In genomic region chr16:56946767-56947603, GRCh38 we compare ENCODE assay signal across 12 cellular contexts. TPM values are rescaled to one million over a fixed set of nuclear protein-coding genes. Genes with fewer than 3 reads are reported as not detected.
DNase-seq lines count a peak whose midpoint lies in the region; ATAC-seq and TF ChIP-seq lines count a peak whose summit lies in the region.
"Had no signal": no experiment of that assay in that cellular context is flagged by ENCODE, and none has a peak within 500 bp of the region (broad histone marks: within the 10 kb centered on the region; RNA-seq: fewer than 3 reads in every experiment).

No MANE protein-coding gene starts in this region.

- no peaks in the 10 kb centered on the region; the same call in 1 of the 2 replicates for H4K20me1 ChIP-seq in PC-9 (ENCODE audit: insufficient read depth)

- CTCF ChIA-PET in activated naive CD4-positive, alpha-beta T cell treated with anti-CD3 and anti-CD28 coated beads, Interleukin-2, amount 10 ng/mL, durations not matched to agents 7 days and 5 days (lab: Charles Lee) = interaction anchor here (0.9 to 2.1 kb wide), 4 partner anchors 18 to 154 kb away, joined by 5 to 6 read pairs (median 6); no protein-coding TSS in a partner anchor
- CTCF ChIA-PET in RWPE1 (lab: Yijun Ruan, JAX) = interaction anchor here (0.6 to 0.7 kb wide), 5 partner anchors 18 to 534 kb away, joined by 3 to 4 read pairs (median 3); no protein-coding TSS in a partner anchor
- CTCF ChIA-PET in PC-9 (lab: Charles Lee) = no interaction called here

- peaks cover 32% of the 10 kb centered on the region for H3K4me1 Mint-ChIP-seq in activated naive CD4-positive, alpha-beta T cell treated with anti-CD3 and anti-CD28 coated beads, Interleukin-2, amount 10 ng/mL, durations not matched to agents 7 days and 5 days
- peaks cover 13 to 15% of the 10 kb centered on the region in 2 donors for H3K4me1 Mint-ChIP-seq in immature natural killer cell

- H3K27ac Mint-ChIP-seq in activated naive CD4-positive, alpha-beta T cell treated with anti-CD3 and anti-CD28 coated beads, Interleukin-2, amount 10 ng/mL, durations not matched to agents 7 days and 5 days = peak overlapping the region; percentile 76
- H3K27ac Mint-ChIP-seq in immature natural killer cell = peak overlapping the region in 4 of 6 donors; percentile 5 to 83 (median 48)

- H3K27me3 ChIP-seq in subcutaneous abdominal adipose tissue (ENCODE audit: control insufficient read depth in 5 of 5, insufficient read depth in 4 of 5, low read length in 5 of 5) (no peaks in the 10 kb centered on the region), PC-9 (ENCODE audit: insufficient read depth, low read depth) (no peaks in the 10 kb centered on the region)
- H3K27me3 ChIP-seq: testis had no signal

- POLR2A ChIA-PET in RWPE1 (lab: Yijun Ruan, JAX; ENCODE audit: low non-redundant PET) = interaction anchor here (0.8 kb wide), 1 partner anchor 76 kb away, joined by 3 read pairs; no protein-coding TSS in a partner anchor
- POLR2A ChIA-PET in PC-9 (lab: Charles Lee; ENCODE audit: unreplicated experiment) = interaction anchor here (0.6 kb wide), 1 partner anchor 239 kb away, joined by 4 read pairs; the partner anchor contains the start of gene PSME3IP1

- no peaks in the 10 kb centered on the region for H3K27me3 Mint-ChIP-seq in activated naive CD4-positive, alpha-beta T cell treated with anti-CD3 and anti-CD28 coated beads, Interleukin-2, amount 10 ng/mL, durations not matched to agents 7 days and 5 days
- H3K27me3 Mint-ChIP-seq in immature natural killer cell (ENCODE audit: low read depth in 3 of 3) = peaks cover 0 to 2% (median 0%) of the 10 kb centered on the region in 3 donors

- H3K4me3 ChIP-seq in subcutaneous abdominal adipose tissue (ENCODE audit: low read depth in 1 of 5, low read length in 5 of 5) = no peak overlapping the region
- H3K4me3 ChIP-seq in PC-9 = no peak overlapping the region
- H3K4me3 ChIP-seq: testis had no signal

- peaks cover 14 to 57% (median 43%) of the 10 kb centered on the region in 5 donors for H3K36me3 ChIP-seq in subcutaneous abdominal adipose tissue (ENCODE audit: control insufficient read depth in 5 of 5, insufficient read depth in 5 of 5, low read length in 5 of 5)
- H3K36me3 ChIP-seq in PC-9 (ENCODE audit: low read depth) = peaks cover 25% of the 10 kb centered on the region

- TF ChIP-seq CTCF in RWPE1 (conservative IDR thresholded peaks at IDR 0.05; ENCODE audit: low read depth) (no peak), PC-9 (conservative IDR thresholded peaks at IDR 0.05) (no peak)

- H3K4me3 Mint-ChIP-seq in activated naive CD4-positive, alpha-beta T cell treated with anti-CD3 and anti-CD28 coated beads, Interleukin-2, amount 10 ng/mL, durations not matched to agents 7 days and 5 days = no peak overlapping the region
- no peak overlapping the region for H3K4me3 Mint-ChIP-seq in immature natural killer cell

- no peak for ATAC-seq in GM18867 (IDR thresholded peaks at IDR 0.05; ENCODE audit: unreplicated experiment)

- peak overlapping the region; percentile 36 for H3K27ac ChIP-seq in RWPE1
- H3K27ac ChIP-seq in subcutaneous abdominal adipose tissue (ENCODE audit: low read depth, low read length) = peak overlapping the region; percentile 27
- no peak overlapping the region for H3K27ac ChIP-seq in PC-9
- H3K27ac ChIP-seq: testis had no signal

- no peak overlapping the region for H3K4me2 ChIP-seq in PC-9

- no peak overlapping the region for H2AFZ ChIP-seq in PC-9

- peaks cover 30% of the 10 kb centered on the region for H3K36me3 Mint-ChIP-seq in activated naive CD4-positive, alpha-beta T cell treated with anti-CD3 and anti-CD28 coated beads, Interleukin-2, amount 10 ng/mL, durations not matched to agents 7 days and 5 days
- peaks cover 3 to 27% (median 6%) of the 10 kb centered on the region in 3 donors for H3K36me3 Mint-ChIP-seq in immature natural killer cell

- peaks cover 2 to 27% (median 22%) of the 10 kb centered on the region in 5 donors for H3K4me1 ChIP-seq in subcutaneous abdominal adipose tissue (ENCODE audit: control insufficient read depth in 5 of 5, insufficient read depth in 5 of 5, low read length in 5 of 5)
- peaks cover 24% of the 10 kb centered on the region for H3K4me1 ChIP-seq in PC-9 (replicated peaks; ENCODE audit: insufficient read depth)
- H3K4me1 ChIP-seq: testis had no signal

- H3K9ac ChIP-seq in subcutaneous abdominal adipose tissue (ENCODE audit: low read length in 5 of 5) = no peak overlapping the region

- H3K9me2 ChIP-seq in PC-9 (ENCODE audit: insufficient read depth) = no peaks in the 10 kb centered on the region

- no TSS peak for BruUV-seq in PC-9 (replicated peaks; lab: Mats Ljungman, UMichigan)

- H3F3A ChIP-seq in PC-9 (ENCODE audit: insufficient read depth, low read depth) = peaks cover 38% of the 10 kb centered on the region

- H3K9me3 ChIP-seq in subcutaneous abdominal adipose tissue (ENCODE audit: control insufficient read depth in 5 of 5, low read length in 5 of 5) (no peaks in the 10 kb centered on the region), PC-9 (ENCODE audit: insufficient read depth, low read depth) (no peaks in the 10 kb centered on the region)
- H3K9me3 ChIP-seq: testis had no signal

- no peaks in the 10 kb centered on the region for H3K79me2 ChIP-seq in PC-9 (ENCODE audit: low read depth)

- DNase-seq in activated naive CD4-positive, alpha-beta T cell treated with anti-CD3 and anti-CD28 coated beads, Interleukin-2, amount 10 ng/mL, durations not matched to agents 7 days and 5 days = no peak
- DNase-seq in activated naive CD4-positive, alpha-beta T cell (lab: John Stamatoyannopoulos, UW) = no peak
- DNase-seq in RWPE1 (ENCODE audit: low spot score) = no peak
- no peak for DNase-seq in immature natural killer cell
- DNase-seq in PC-9 = no peak
- DNase-seq in NCI-H2107 (lab: John Stamatoyannopoulos, UW) = no peak
- DNase-seq: AML-193, NCI-H187, RPMI8226, testis had no signal

- H3K9me3 Mint-ChIP-seq in activated naive CD4-positive, alpha-beta T cell treated with anti-CD3 and anti-CD28 coated beads, Interleukin-2, amount 10 ng/mL, durations not matched to agents 7 days and 5 days = no peaks in the 10 kb centered on the region
- no peaks in the 10 kb centered on the region for H3K9me3 Mint-ChIP-seq in immature natural killer cell

- intact Hi-C loops in PC-9 (cut with micrococcal nuclease; ENCODE audit: unreplicated experiment) = loop anchor here (5.0 kb wide), 1 partner anchor 220 kb away; no protein-coding TSS in a partner anchor

RNA-seq across cellular contexts. Expression of gene CETP, which starts 14.8 kb away (rescaled TPM):
- polyA plus RNA-seq in immature natural killer cell = under 1 TPM in 1 of 3 donors, not detected in 2; 0.22 TPM
- total RNA-seq in PC-9 (2021) = not detected in 2 replicates

RNA-seq across cellular contexts. Expression of gene HERPUD1, which starts 15.0 kb away (rescaled TPM):
- 100 to 1,000 TPM in 2 of 3 donors, 10 to 100 TPM in 1; 89.0 to 157 (median 120) TPM for polyA plus RNA-seq in immature natural killer cell
- total RNA-seq in PC-9 (2021) = 23.5 and 35.3 TPM in 2 replicates

RNA-seq across cellular contexts. Expression of gene NLRC5, which starts 42.4 kb away (rescaled TPM):
- polyA plus RNA-seq in immature natural killer cell = 100 to 1,000 TPM in 1 of 3 donors, 10 to 100 TPM in 2; 18.2 to 151 (median 32.8) TPM
- 21.9 and 29.7 TPM in 2 replicates for total RNA-seq in PC-9 (2021)
